Comparison of ENCODE assay signal across 1 cellular context in genomic region chr10:103768345-103768744, GRCh38.
TF ChIP-seq lines count a peak whose summit lies in the region.

No MANE protein-coding gene starts in this region.

TF ChIP-seq in IMR-90, 13 proteins besides CTCF, POLR2A, EP300 and RAD21 (continued from another document):
- TF ChIP-seq MAZ (IDR thresholded peaks at IDR 0.05; ENCODE audit: borderline replicate concordance, low read depth, low read length): no peak
